Comparison of ENCODE assay signal across 16 cellular contexts in the genomic region with DNA sequence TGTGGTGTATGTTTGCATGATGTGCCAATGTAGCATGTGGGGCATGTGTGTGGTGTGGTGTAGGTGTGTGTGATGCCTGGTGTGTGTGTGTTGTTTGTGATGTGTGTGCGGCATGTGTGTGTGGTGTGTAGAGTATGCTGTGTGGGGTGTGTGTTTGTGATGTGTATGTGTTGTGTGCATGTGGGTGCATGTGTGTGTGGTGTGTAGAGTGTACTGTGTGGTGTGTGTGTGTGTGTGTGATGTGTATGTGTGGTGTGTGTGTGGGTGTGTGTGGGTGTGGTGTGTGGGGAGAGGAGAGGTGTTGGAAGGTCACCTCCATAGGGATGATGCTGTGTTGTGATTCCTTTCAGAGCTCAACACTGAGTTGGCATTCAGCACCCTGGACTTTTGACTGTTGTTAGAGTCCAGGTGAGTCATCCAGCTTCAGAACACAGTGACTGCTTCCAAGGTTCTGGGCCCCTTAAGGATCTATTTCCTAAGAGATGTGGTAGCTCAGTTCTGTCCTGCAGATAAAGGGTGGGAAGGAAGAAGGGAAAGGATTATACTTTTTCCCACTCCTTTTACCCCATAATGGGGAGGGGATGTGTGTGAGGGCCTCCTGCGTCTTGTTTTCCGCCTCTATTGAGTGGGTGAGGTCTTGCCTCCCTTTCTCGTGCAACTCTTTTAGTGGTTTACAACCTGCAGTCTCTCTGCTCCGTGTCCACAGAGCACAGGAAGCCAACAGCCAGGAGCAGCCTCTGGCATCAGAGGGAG. TPM values are rescaled to one million over a fixed set of nuclear protein-coding genes. Genes with fewer than 3 reads are reported as not detected.
DNase-seq lines count a peak whose midpoint lies in the region; ATAC-seq and TF ChIP-seq lines count a peak whose summit lies in the region.
"Had no signal": no experiment of that assay in that cellular context is flagged by ENCODE, and none has a peak within 500 bp of the region (broad histone marks: within the 10 kb centered on the region; RNA-seq: fewer than 3 reads in every experiment).

No MANE protein-coding gene starts in this region.

- no peaks in the 10 kb centered on the region for H3K9me3 ChIP-seq in psoas muscle
- H3K9me3 ChIP-seq: heart left ventricle, right atrium auricular region, uterus had no signal

- H3K4me1 Mint-ChIP-seq in stimulated activated memory B cell treated with anti-CD40 and anti-IgM and Interleukin-4, amounts not matched to agents 10 μg/mL and 1 μg/mL and 100 μg/mL, for 72 hours = no peaks in the 10 kb centered on the region

- TF ChIP-seq CTCF in epithelial cell of proximal tubule (conservative IDR thresholded peaks at IDR 0.05; ENCODE audit: low read depth, low read length) (no peak), psoas muscle (IDR thresholded peaks at IDR 0.05) (no peak)

- H3K9me3 Mint-ChIP-seq in stimulated activated memory B cell treated with anti-CD40 and anti-IgM and Interleukin-4, amounts not matched to agents 10 μg/mL and 1 μg/mL and 100 μg/mL, for 72 hours = no peaks in the 10 kb centered on the region

- intact Hi-C loops in psoas muscle (cut with DNase I) = no loop called here

- no peak overlapping the region for H3K27ac Mint-ChIP-seq in stimulated activated memory B cell treated with anti-CD40 and anti-IgM and Interleukin-4, amounts not matched to agents 10 μg/mL and 1 μg/mL and 100 μg/mL, for 72 hours
- H3K27ac Mint-ChIP-seq: mesothelial cell of epicardium had no signal

- H3K27ac ChIP-seq in psoas muscle = no peak overlapping the region
- H3K27ac ChIP-seq: coronary artery, heart left ventricle, right atrium auricular region, uterus had no signal

- H3K4me1 ChIP-seq in psoas muscle = peaks cover 13% of the 10 kb centered on the region
- H3K4me1 ChIP-seq: right atrium auricular region, uterus had no signal

- DNase-seq in Daoy (ENCODE audit: low read depth) (peak; percentile 71), M059J (ENCODE audit: low read depth) (peak; percentile 20), epithelial cell of proximal tubule (ENCODE audit: low read depth) (peak; percentile 37), psoas muscle (peak in 1 of 2 donors; percentile 54), T1000 (lab: John Stamatoyannopoulos, UW) (no peak)
- DNase-seq: activated CD4-positive, CD25-positive, alpha-beta regulatory T cell treated with anti-CD3 and anti-CD28 coated beads, Interleukin-2, amount 50 U/mL, for 72 hours; activated effector memory CD4-positive, alpha-beta T cell treated with Interleukin-2 at 50 U/mL for 16 hours; heart left ventricle; NCI-H2171; SHP77 treated with DMSO at 0.1 percent for 48 hours had no signal

- H3K36me3 Mint-ChIP-seq in stimulated activated memory B cell treated with anti-CD40 and anti-IgM and Interleukin-4, amounts not matched to agents 10 μg/mL and 1 μg/mL and 100 μg/mL, for 72 hours = no peaks in the 10 kb centered on the region
- H3K36me3 Mint-ChIP-seq: mesothelial cell of epicardium had no signal

- H3K27me3 Mint-ChIP-seq in stimulated activated memory B cell treated with anti-CD40 and anti-IgM and Interleukin-4, amounts not matched to agents 10 μg/mL and 1 μg/mL and 100 μg/mL, for 72 hours = peaks cover 16% of the 10 kb centered on the region

- H3K4me3 ChIP-seq in epithelial cell of proximal tubule (ENCODE audit: low read depth, low read length) = no peak overlapping the region
- H3K4me3 ChIP-seq in psoas muscle = no peak overlapping the region
- H3K4me3 ChIP-seq: coronary artery, heart left ventricle, right atrium auricular region, uterus had no signal

- no peaks in the 10 kb centered on the region for H3K27me3 ChIP-seq in psoas muscle (ENCODE audit: insufficient read depth in 3 of 3, low read length in 2 of 3)
- H3K27me3 ChIP-seq: right atrium auricular region, uterus had no signal

- ATAC-seq in psoas muscle = peak; percentile 76 to 87 (median 82)
- ATAC-seq in HG02884 (IDR thresholded peaks at IDR 0.05; ENCODE audit: unreplicated experiment) = no peak
- no peak for ATAC-seq in stimulated activated memory B cell treated with anti-CD40 and anti-IgM and Interleukin-4, amounts not matched to agents 10 μg/mL and 1 μg/mL and 100 μg/mL, for 72 hours

- no peak overlapping the region for H3K4me3 Mint-ChIP-seq in stimulated activated memory B cell treated with anti-CD40 and anti-IgM and Interleukin-4, amounts not matched to agents 10 μg/mL and 1 μg/mL and 100 μg/mL, for 72 hours
- H3K4me3 Mint-ChIP-seq: mesothelial cell of epicardium had no signal

- 84 to 87% (median 86%) methylated on average over 5 of the region's 5 CpGs for WGBS in psoas muscle, 3 donors

- no peaks in the 10 kb centered on the region for H3K36me3 ChIP-seq in psoas muscle (ENCODE audit: insufficient read depth in 1 of 2, low read depth in 1 of 2)
- H3K36me3 ChIP-seq: heart left ventricle, right atrium auricular region, uterus had no signal

RNA-seq across cellular contexts. Expression of a gene that starts 47.6 kb away (rescaled TPM):
- total RNA-seq in Daoy (2014; rRNA removed; shearing (Covaris generic)) = 1.9 and 2.6 TPM in 2 replicates
- total RNA-seq in M059J (2014; rRNA removed; shearing (Covaris generic)) = 0.15 and 0.47 TPM in 2 replicates
- total RNA-seq in epithelial cell of proximal tubule (0.14 and 0.58 TPM in 2 replicates), psoas muscle (10 to 100 TPM in 3 of 4 donors, 1 to 10 TPM in 1; 9.7 to 90.9 (median 27.9) TPM)
- 10 to 100 TPM in 2 of 3 donors, 1 to 10 TPM in 1; 5.7 to 20.1 (median 18.9) TPM for polyA plus RNA-seq in psoas muscle

Comparison
In these comparisons a context has a peak if more than half of its experiments do, and no peak if none do; other contexts are left out.
1. ATAC-seq: peak in psoas muscle (4 of 4); none in HG02884 (single experiment) and stimulated activated memory B cell treated with anti-CD40 and anti-IgM and Interleukin-4, amounts not matched to agents 10 μg/mL and 1 μg/mL and 100 μg/mL, for 72 hours (single experiment).